In the genomic region with DNA sequence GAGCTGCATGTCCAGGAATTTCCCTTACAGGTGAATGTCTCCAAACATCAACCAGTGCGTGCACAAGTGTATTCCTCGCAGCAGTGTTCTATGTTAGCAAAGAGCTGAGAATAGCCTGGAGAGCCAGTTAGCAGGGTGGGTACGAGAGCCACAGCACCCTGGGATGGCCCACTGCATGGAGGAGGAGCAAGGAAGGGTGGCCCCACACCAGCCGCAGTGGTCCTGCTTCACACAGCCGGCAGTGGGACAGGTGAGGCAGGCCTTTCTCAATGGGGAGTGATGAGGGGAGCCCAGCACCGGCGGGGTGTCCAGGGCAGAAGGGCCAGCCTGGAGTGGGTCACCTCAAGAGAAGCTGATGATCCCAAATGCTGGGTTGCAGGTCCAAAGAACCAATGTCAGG, we compare ENCODE assay signal across 15 cellular contexts.
A peak's percentile ranks its signal among the peaks of the same experiment; 100 is the strongest.
DNase-seq lines count a peak whose midpoint lies in the region; ATAC-seq, FAIRE-seq and TF ChIP-seq lines count a peak whose summit lies in the region.
"Had no signal": no experiment of that assay in that cellular context is flagged by ENCODE, and none has a peak within 500 bp of the region (broad histone marks: within the 10 kb centered on the region; RNA-seq: fewer than 3 reads in every experiment).

No MANE protein-coding gene starts in this region.

- H3K23me2 ChIP-seq in H1 (ENCODE audit: low read depth, low read length): peaks cover 6% of the 10 kb centered on the region

- no peak for DNase-seq in activated naive CD4-positive, alpha-beta T cell treated with anti-CD3 and anti-CD28 coated beads, Interleukin-2, amount 50 U/mL, for 72 hours (ENCODE audit: low spot score in 2 of 2)
- no peak for DNase-seq in activated naive CD4-positive, alpha-beta T cell (lab: John Stamatoyannopoulos, UW)
- no peak for DNase-seq in H1 (ENCODE audit: low read depth in 1 of 2, low spot score in 2 of 2)
- no peak for DNase-seq in neuronal stem cell (ENCODE audit: low spot score)
- peak; percentile 53 for DNase-seq in upper lobe of right lung
- DNase-seq in OCI-LY7 (ENCODE audit: low spot score): no peak
- DNase-seq: C1 segment of cervical spinal cord; Calu3; CD4-positive, alpha-beta T cell; DMS 273 treated with DMSO at 0.1 percent for 48 hours; GM23248 had no signal

- CTCF ChIA-PET in H1 (lab: Charles Lee; ENCODE audit: partially characterized antibody) (interaction anchor here (1.0 to 2.5 kb wide), 3 partner anchors 13 to 22 kb away, joined by 3 to 12 read pairs (median 7); no protein-coding TSS in a partner anchor), OCI-LY7 (lab: Charles Lee; ENCODE audit: unreplicated experiment) (no interaction called here)

- H3K9me2 ChIP-seq in OCI-LY7 (ENCODE audit: insufficient read depth, low read length): no peaks in the 10 kb centered on the region

- peak overlapping the region; percentile 44 for H4K91ac ChIP-seq in H1 (replicated peaks; ENCODE audit: insufficient read length, low read length)
- no peak overlapping the region for H4K91ac ChIP-seq in neuronal stem cell (ENCODE audit: low read depth, low read length, poor library complexity)

- peak overlapping the region; percentile 50 for H2BK120ac ChIP-seq in H1 (replicated peaks; ENCODE audit: low read depth, low read length)
- H2BK120ac ChIP-seq in neuronal stem cell (ENCODE audit: low read depth, low read length): no peak overlapping the region

- H4K8ac ChIP-seq in H1 (ENCODE audit: extremely low read depth, insufficient read depth, low read length) (no peak overlapping the region), neuronal stem cell (ENCODE audit: low read depth, low read length) (no peak overlapping the region)

- H3K4me2 ChIP-seq in H1 (ENCODE audit: insufficient read depth in 1 of 2, low read depth in 2 of 2, low read length in 2 of 2) (no peak overlapping the region), neuronal stem cell (ENCODE audit: insufficient read depth, low read length, poor library complexity, severe bottlenecking) (no peak overlapping the region), OCI-LY7 (ENCODE audit: low read length) (no peak overlapping the region)

- H3K27me3 ChIP-seq in H1 (replicated peaks in 1 of 4; ENCODE audit: control insufficient read depth in 3 of 4, extremely low read depth in 1 of 4, insufficient read depth in 3 of 4, low read length in 3 of 4) (no peaks in the 10 kb centered on the region), neuronal stem cell (ENCODE audit: control insufficient read depth in 3 of 3, insufficient read depth in 3 of 3, low read depth in 1 of 3, low read length in 3 of 3) (no peaks in the 10 kb centered on the region), upper lobe of right lung (peaks cover 5% of the 10 kb centered on the region)

- H4K5ac ChIP-seq in H1 (ENCODE audit: insufficient read length, low read depth, low read length): no peak overlapping the region

- H2AK5ac ChIP-seq in H1 (ENCODE audit: low read depth, low read length): no peak overlapping the region
- no peak overlapping the region for H2AK5ac ChIP-seq in neuronal stem cell (ENCODE audit: low read depth, low read length)

- peak overlapping the region; percentile 32 to 42 for H3K27ac Mint-ChIP-seq in activated naive CD4-positive, alpha-beta T cell treated with anti-CD3 and anti-CD28 coated beads, Interleukin-2, amount 50 U/mL, for 72 hours
- H3K27ac Mint-ChIP-seq: B cell; CD4-positive, alpha-beta T cell had no signal

- TF ChIP-seq POLR2A in H1 (IDR thresholded peaks at IDR 0.05; ENCODE audit: control extremely low read depth in 1 of 2, low read depth in 2 of 2, low read length in 2 of 2): no peak

- H2BK20ac ChIP-seq in H1 (ENCODE audit: low read length): peak overlapping the region; percentile 83

- POLR2A ChIA-PET in H1 (lab: Charles Lee; ENCODE audit: partially characterized antibody) (no interaction called here), OCI-LY7 (lab: Charles Lee) (no interaction called here)

- no peak overlapping the region for H2BK15ac ChIP-seq in H1 (ENCODE audit: low read length)
- H2BK15ac ChIP-seq in neuronal stem cell (ENCODE audit: low read length): no peak overlapping the region

- H3K36me3 ChIP-seq in H1 (ENCODE audit: control insufficient read depth in 2 of 4, insufficient read depth in 4 of 4, low read length in 3 of 4) (no peaks in the 10 kb centered on the region; a peak in 1 of 8 replicates), neuronal stem cell (replicated peaks in 1 of 2; ENCODE audit: control insufficient read depth in 2 of 2, insufficient read depth in 2 of 2, low read length in 2 of 2) (no peaks in the 10 kb centered on the region), upper lobe of right lung (no peaks in the 10 kb centered on the region), OCI-LY7 (ENCODE audit: insufficient read depth, low read length) (no peaks in the 10 kb centered on the region)
- H3K36me3 ChIP-seq: HAP-1 had no signal

- H3K4ac ChIP-seq in H1 (replicated peaks; ENCODE audit: insufficient read length, low read depth, low read length) (no peak overlapping the region), neuronal stem cell (ENCODE audit: low read length) (no peak overlapping the region)

- H4K20me1 ChIP-seq in H1 (replicated peaks in 1 of 2; ENCODE audit: control insufficient read depth in 1 of 2, insufficient read depth in 2 of 2, low read length in 2 of 2) (peaks cover 0 to 4% of the 10 kb centered on the region in 2 experiments), OCI-LY7 (ENCODE audit: insufficient read depth, low read length) (no peaks in the 10 kb centered on the region)

- no TSS peak for BruUV-seq in OCI-LY7 (replicated peaks; lab: Mats Ljungman, UMichigan)

- H3K79me1 ChIP-seq in H1 (ENCODE audit: low read depth, low read length) (peaks cover 5% of the 10 kb centered on the region; the same call in 1 of the 2 replicates), neuronal stem cell (ENCODE audit: low read depth, low read length) (peaks cover 2% of the 10 kb centered on the region)

- intact Hi-C loops in upper lobe of right lung (cut with DNase I) (no loop called here), OCI-LY7 (cut with micrococcal nuclease; ENCODE audit: unreplicated experiment) (no loop called here)

- no peak for FAIRE-seq in H1 (lab: Jason Lieb, UNC)
- FAIRE-seq: A204.1 had no signal

- no peak overlapping the region for H3K56ac ChIP-seq in H1 (replicated peaks; ENCODE audit: insufficient read length, low read depth, low read length)

- H2BK5ac ChIP-seq in H1 (ENCODE audit: low read depth, low read length) (no peak overlapping the region), neuronal stem cell (ENCODE audit: low read length) (no peak overlapping the region)

- H3K9me3 ChIP-seq in H1 (ENCODE audit: insufficient read depth in 2 of 2, low read depth in 1 of 2, low read length in 1 of 2): no peaks in the 10 kb centered on the region
- no peaks in the 10 kb centered on the region for H3K9me3 ChIP-seq in neuronal stem cell (replicated peaks in 1 of 2; ENCODE audit: control insufficient read depth in 2 of 2, insufficient read depth in 1 of 2, low read depth in 1 of 2, low read length in 2 of 2)
- H3K9me3 ChIP-seq in upper lobe of right lung: no peaks in the 10 kb centered on the region
- no peaks in the 10 kb centered on the region for H3K9me3 ChIP-seq in OCI-LY7 (ENCODE audit: low read length)
- H3K9me3 ChIP-seq: HAP-1 had no signal

- H3K36me3 Mint-ChIP-seq in activated naive CD4-positive, alpha-beta T cell treated with anti-CD3 and anti-CD28 coated beads, Interleukin-2, amount 50 U/mL, for 72 hours: no peaks in the 10 kb centered on the region

- TF ChIP-seq CTCF in H1 (IDR thresholded peaks at IDR 0.05; ENCODE audit: control extremely low read depth in 1 of 3, insufficient read depth in 1 of 3, low read depth in 1 of 3, low read length in 3 of 3): no peak
- TF ChIP-seq CTCF in upper lobe of right lung (IDR thresholded peaks at IDR 0.05): no peak
- no peak for TF ChIP-seq CTCF in OCI-LY7 (conservative IDR thresholded peaks at IDR 0.05; ENCODE audit: low read length)

- H3K9ac ChIP-seq in H1 (replicated peaks in 1 of 4; ENCODE audit: extremely low read depth in 1 of 4, low read depth in 3 of 4, low read length in 3 of 4): no peak overlapping the region
- H3K9ac ChIP-seq in neuronal stem cell (ENCODE audit: low read depth, low read length, poor library complexity): no peak overlapping the region
- H3K9ac ChIP-seq: GM23248 had no signal

- H3K4me3 ChIP-seq in H1 (ENCODE audit: extremely low read depth in 1 of 4, insufficient read depth in 2 of 4, low read depth in 3 of 4, low read length in 4 of 4): no peak overlapping the region
- no peak overlapping the region for H3K4me3 ChIP-seq in neuronal stem cell (ENCODE audit: low read length in 2 of 2)
- H3K4me3 ChIP-seq in upper lobe of right lung: no peak overlapping the region
- no peak overlapping the region for H3K4me3 ChIP-seq in OCI-LY7 (ENCODE audit: low read depth, low read length, poor library complexity, severe bottlenecking)
- H3K4me3 ChIP-seq: GM23248, HAP-1 had no signal

- ATAC-seq in activated naive CD4-positive, alpha-beta T cell treated with anti-CD3 and anti-CD28 coated beads, Interleukin-2, amount 50 U/mL, for 72 hours: no peak
- ATAC-seq in upper lobe of right lung (no peak), HG03521 (IDR thresholded peaks at IDR 0.05; ENCODE audit: unreplicated experiment) (no peak)

- peaks cover 0 to 9% (median 5%) of the 10 kb centered on the region in 4 experiments; a peak in 5 of 7 replicates for H3K4me1 ChIP-seq in H1 (replicated peaks in 1 of 4; ENCODE audit: control insufficient read depth in 3 of 4, insufficient read depth in 4 of 4, low read length in 3 of 4)
- peaks cover 0 to 3% of the 10 kb centered on the region in 2 donors for H3K4me1 ChIP-seq in neuronal stem cell (ENCODE audit: control insufficient read depth in 2 of 2, insufficient read depth in 1 of 2, low read depth in 1 of 2, low read length in 2 of 2)
- H3K4me1 ChIP-seq in upper lobe of right lung: no peaks in the 10 kb centered on the region
- H3K4me1 ChIP-seq in OCI-LY7 (ENCODE audit: insufficient read depth, low read length, poor library complexity, severe bottlenecking): no peaks in the 10 kb centered on the region
- H3K4me1 ChIP-seq: HAP-1 had no signal

- H2AFZ ChIP-seq in H1 (ENCODE audit: low read length): peak overlapping the region; percentile 57; the same call in 1 of the 2 replicates
- no peak overlapping the region for H2AFZ ChIP-seq in neuronal stem cell (ENCODE audit: low read length)
- H2AFZ ChIP-seq in OCI-LY7 (ENCODE audit: low read length): no peak overlapping the region
- H2AFZ ChIP-seq: GM23248 had no signal

- TF ChIP-seq EP300 in H1 (IDR thresholded peaks at IDR 0.05; ENCODE audit: borderline replicate concordance in 1 of 2, low read depth in 2 of 2, low read length in 2 of 2): no peak

- H2BK12ac ChIP-seq in H1 (ENCODE audit: low read depth, low read length) (0 out of 2 replicates have a peak overlapping the region, but pooled peaks have one; percentile 13), neuronal stem cell (ENCODE audit: low read length) (no peak overlapping the region)

- H3K14ac ChIP-seq in H1 (ENCODE audit: insufficient read length) (no peak overlapping the region), neuronal stem cell (ENCODE audit: low read length) (peak overlapping the region; percentile 76)

- H3K27ac ChIP-seq in H1 (ENCODE audit: low read depth, low read length) (no peak overlapping the region), neuronal stem cell (replicated peaks; ENCODE audit: low read length) (no peak overlapping the region), upper lobe of right lung (no peak overlapping the region), OCI-LY7 (ENCODE audit: low read depth, low read length, poor library complexity, severe bottlenecking) (no peak overlapping the region)
- H3K27ac ChIP-seq: GM23248 had no signal

- H3K23ac ChIP-seq in H1 (ENCODE audit: insufficient read length) (no peak overlapping the region), neuronal stem cell (ENCODE audit: low read depth, low read length, poor library complexity) (no peak overlapping the region)

- H3K79me2 ChIP-seq in H1 (ENCODE audit: control insufficient read depth in 1 of 2, insufficient read depth in 2 of 2, low read length in 2 of 2): no peaks in the 10 kb centered on the region
- H3K79me2 ChIP-seq in OCI-LY7 (ENCODE audit: insufficient read depth, low read depth, low read length): no peaks in the 10 kb centered on the region

- TF ChIP-seq RAD21 in H1 (IDR thresholded peaks at IDR 0.05 in 1 of 2, conservative IDR thresholded peaks at IDR 0.05 in 1 of 2; ENCODE audit: low read depth in 2 of 2, low read length in 2 of 2): no peak

- H3K9me3 Mint-ChIP-seq in activated naive CD4-positive, alpha-beta T cell treated with anti-CD3 and anti-CD28 coated beads, Interleukin-2, amount 50 U/mL, for 72 hours: no peaks in the 10 kb centered on the region
- H3K9me3 Mint-ChIP-seq: CD4-positive, alpha-beta T cell had no signal

- H3K18ac ChIP-seq in H1 (ENCODE audit: extremely low read depth, low read length) (no peak overlapping the region), neuronal stem cell (ENCODE audit: low read length) (peak overlapping the region; percentile 30)

- 89% methylated on average over 7 of the region's 7 CpGs; no CpG with 5 or more reads in 1 of the 2 experiments for WGBS in H1 (ENCODE audit: extremely low coverage in 1 of 2, insufficient coverage in 1 of 2, insufficient read length in 1 of 2, insufficient replicate concordance in 2 of 2, low coverage in 1 of 2, low lambda C conversion rate in 2 of 2, missing lambda C conversion rate in 1 of 2), 2 experiments
- no CpG with 5 or more reads among the region's 7 CpGs for WGBS in neuronal stem cell (ENCODE audit: extremely low coverage in 2 of 2, insufficient read length in 2 of 2, insufficient replicate concordance in 1 of 2), 2 donors
